10 cellular contexts compared by ENCODE assay signal in genomic region chr6:18022398-18023231, GRCh38.
DNase-seq lines count a peak whose midpoint lies in the region; ATAC-seq lines count a peak whose summit lies in the region.
"Had no signal": no experiment of that assay in that cellular context is flagged by ENCODE, and none has a peak within 500 bp of the region (broad histone marks: within the 10 kb centered on the region; RNA-seq: fewer than 3 reads in every experiment).

No MANE protein-coding gene starts in this region.

- peak overlapping the region; percentile 11 for H3K4me3 ChIP-seq in adipocyte (ENCODE audit: low read length)

- no peaks in the 10 kb centered on the region for H3K36me3 ChIP-seq in adipocyte (ENCODE audit: control insufficient read depth, insufficient read depth, low read length, severe bottlenecking)

- H3K27me3 ChIP-seq in adipocyte (replicated peaks; ENCODE audit: control insufficient read depth, insufficient read depth, low read length): no peaks in the 10 kb centered on the region

- DNase-seq in DMS 273 (lab: John Stamatoyannopoulos, UW; ENCODE audit: unreplicated experiment): peak; percentile 16
- no peak for DNase-seq in DMS 273 treated with DMSO at 0.1 percent for 48 hours (lab: John Stamatoyannopoulos, UW)
- peak; percentile 62 for DNase-seq in adipocyte (ENCODE audit: low read depth)
- DNase-seq in iPS DF 19.7 (ENCODE audit: low read depth, low spot score): peak; percentile 90
- peak; percentile 61 for DNase-seq in superior temporal gyrus (ENCODE audit: extremely low spot score)
- DNase-seq in DMS53 (lab: John Stamatoyannopoulos, UW): no peak
- DNase-seq in CD1c-positive myeloid dendritic cell (ENCODE audit: extremely low spot score): no peak
- DNase-seq: left colon had no signal

- no peak for ATAC-seq in HG03469 (IDR thresholded peaks at IDR 0.05; ENCODE audit: unreplicated experiment)
- ATAC-seq: activated naive CD4-positive, alpha-beta T cell treated with anti-CD3 and anti-CD28 coated beads, Interleukin-2, amount 50 U/mL, for 72 hours; left colon had no signal

- peaks cover 8% of the 10 kb centered on the region for H3K4me1 ChIP-seq in adipocyte (ENCODE audit: control insufficient read depth, insufficient read depth, low read length)

- H3K9ac ChIP-seq in adipocyte (ENCODE audit: low read length): no peak overlapping the region

- H3K9me3 ChIP-seq in adipocyte (ENCODE audit: control insufficient read depth, low read length): no peaks in the 10 kb centered on the region

Comparison
In these comparisons a context has a peak if more than half of its experiments do, and no peak if none do; other contexts are left out.
1. DNase-seq: peak in DMS 273 (single experiment), adipocyte (single experiment), iPS DF 19.7 (single experiment) and superior temporal gyrus (single experiment); none in DMS 273 treated with DMSO at 0.1 percent for 48 hours (single experiment), DMS53 (single experiment) and CD1c-positive myeloid dendritic cell (single experiment).